ENCODE assay signal across 15 cellular contexts in genomic region chr6:12955996-12956395, GRCh38.
DNase-seq lines count a peak whose midpoint lies in the region; ATAC-seq and TF ChIP-seq lines count a peak whose summit lies in the region.
"Had no signal": no experiment of that assay in that cellular context is flagged by ENCODE, and none has a peak within 500 bp of the region (broad histone marks: within the 10 kb centered on the region; RNA-seq: fewer than 3 reads in every experiment).

No MANE protein-coding gene starts in this region.

- TF ChIP-seq CTCF in HFFc6 (IDR thresholded peaks at IDR 0.05) (no peak), OCI-LY7 (conservative IDR thresholded peaks at IDR 0.05; ENCODE audit: low read length) (no peak)

- H3K27ac Mint-ChIP-seq in T-helper 1 cell treated with Interleukin-12 subunit alpha and Interleukin-12 subunit beta and Interleukin-4 antibody, amounts not matched to agents 30 μg/mL and 1 μg/mL, for 36 hours: no peak overlapping the region
- no peak overlapping the region for H3K27ac Mint-ChIP-seq in HFFc6
- no peak overlapping the region for H3K27ac Mint-ChIP-seq in central memory CD8-positive, alpha-beta T cell (ENCODE audit: low read depth)
- H3K27ac Mint-ChIP-seq in natural killer cell treated with Interleukin-12 subunit alpha and Interleukin-12 subunit beta and Interleukin-15 and Interleukin-18, amount 100 ng/mL, for 72 hours: no peak overlapping the region

- H3K36me3 ChIP-seq in OCI-LY7 (ENCODE audit: insufficient read depth, low read length): no peaks in the 10 kb centered on the region
- H3K36me3 ChIP-seq: adrenal gland had no signal

- BruUV-seq in OCI-LY7 (replicated peaks; lab: Mats Ljungman, UMichigan): no TSS peak

- peaks cover 48% of the 10 kb centered on the region for H3K27me3 Mint-ChIP-seq in T-helper 1 cell treated with Interleukin-12 subunit alpha and Interleukin-12 subunit beta and Interleukin-4 antibody, amounts not matched to agents 30 μg/mL and 1 μg/mL, for 36 hours (ENCODE audit: low read depth)
- peaks cover 6% of the 10 kb centered on the region for H3K27me3 Mint-ChIP-seq in HFFc6 (ENCODE audit: insufficient read depth)
- H3K27me3 Mint-ChIP-seq in central memory CD8-positive, alpha-beta T cell: peaks cover 63% of the 10 kb centered on the region
- H3K27me3 Mint-ChIP-seq in natural killer cell treated with Interleukin-12 subunit alpha and Interleukin-12 subunit beta and Interleukin-15 and Interleukin-18, amount 100 ng/mL, for 72 hours: peaks cover 37 to 56% of the 10 kb centered on the region in 2 donors

- intact Hi-C loops in OCI-LY7 (cut with micrococcal nuclease; ENCODE audit: unreplicated experiment): no loop called here

- POLR2A ChIA-PET in OCI-LY7 (lab: Charles Lee): interaction anchor here (0.6 kb wide), 1 partner anchor 183 kb away, joined by 3 read pairs; no protein-coding TSS in a partner anchor

- no peak for ATAC-seq in central memory CD8-positive, alpha-beta T cell (replicated peaks; ENCODE audit: extremely low read depth, poor library complexity, severe bottlenecking)
- no peak for ATAC-seq in natural killer cell treated with Interleukin-12 subunit alpha and Interleukin-12 subunit beta and Interleukin-15 and Interleukin-18, amount 100 ng/mL, for 72 hours

- no peaks in the 10 kb centered on the region for H3K4me1 ChIP-seq in OCI-LY7 (ENCODE audit: insufficient read depth, low read length, poor library complexity, severe bottlenecking)

- H4K20me1 ChIP-seq in OCI-LY7 (ENCODE audit: insufficient read depth, low read length): no peaks in the 10 kb centered on the region

- CTCF ChIA-PET in OCI-LY7 (lab: Charles Lee; ENCODE audit: unreplicated experiment): no interaction called here

- DNase-seq in T-helper 1 cell (no peak), HFFc6 (no peak), OCI-LY7 (ENCODE audit: low spot score) (no peak), NCI-H128 (lab: John Stamatoyannopoulos, UW; ENCODE audit: unreplicated experiment) (no peak), NCI-H1105 (lab: John Stamatoyannopoulos, UW) (no peak)
- DNase-seq in central memory CD8-positive, alpha-beta T cell (ENCODE audit: low spot score in 2 of 2): no peak
- DNase-seq in natural killer cell treated with Interleukin-12 subunit alpha and Interleukin-12 subunit beta and Interleukin-15 and Interleukin-18, amount 100 ng/mL, for 72 hours (ENCODE audit: low spot score): no peak
- DNase-seq: adrenal gland; foreskin melanocyte; KG1; NCI-H345; stimulated activated naive CD4-positive, alpha-beta T cell had no signal

- no peak overlapping the region for H3K4me2 ChIP-seq in OCI-LY7 (ENCODE audit: low read length)

- no peaks in the 10 kb centered on the region for H3K9me2 ChIP-seq in OCI-LY7 (ENCODE audit: insufficient read depth, low read length)

- H3K9me3 ChIP-seq in OCI-LY7 (ENCODE audit: low read length): no peaks in the 10 kb centered on the region
- H3K9me3 ChIP-seq: adrenal gland had no signal

- no peak overlapping the region for H2AFZ ChIP-seq in OCI-LY7 (ENCODE audit: low read length)

- no peaks in the 10 kb centered on the region for H3K9me3 Mint-ChIP-seq in T-helper 1 cell treated with Interleukin-12 subunit alpha and Interleukin-12 subunit beta and Interleukin-4 antibody, amounts not matched to agents 30 μg/mL and 1 μg/mL, for 36 hours
- H3K9me3 Mint-ChIP-seq in HFFc6: no peaks in the 10 kb centered on the region
- H3K9me3 Mint-ChIP-seq in central memory CD8-positive, alpha-beta T cell: no peaks in the 10 kb centered on the region
- no peaks in the 10 kb centered on the region for H3K9me3 Mint-ChIP-seq in natural killer cell treated with Interleukin-12 subunit alpha and Interleukin-12 subunit beta and Interleukin-15 and Interleukin-18, amount 100 ng/mL, for 72 hours

- no peak overlapping the region for H3K4me3 ChIP-seq in OCI-LY7 (ENCODE audit: low read depth, low read length, poor library complexity, severe bottlenecking)

- no peak overlapping the region for H3K27ac ChIP-seq in OCI-LY7 (ENCODE audit: low read depth, low read length, poor library complexity, severe bottlenecking)
- H3K27ac ChIP-seq: 22Rv1, adrenal gland, C4-2B had no signal

- H3K36me3 Mint-ChIP-seq in T-helper 1 cell treated with Interleukin-12 subunit alpha and Interleukin-12 subunit beta and Interleukin-4 antibody, amounts not matched to agents 30 μg/mL and 1 μg/mL, for 36 hours (ENCODE audit: low read depth): no peaks in the 10 kb centered on the region
- H3K36me3 Mint-ChIP-seq in HFFc6 (ENCODE audit: low read depth): no peaks in the 10 kb centered on the region
- peaks cover 3% of the 10 kb centered on the region for H3K36me3 Mint-ChIP-seq in central memory CD8-positive, alpha-beta T cell (ENCODE audit: insufficient read depth)
- peaks cover 5% of the 10 kb centered on the region for H3K36me3 Mint-ChIP-seq in natural killer cell treated with Interleukin-12 subunit alpha and Interleukin-12 subunit beta and Interleukin-15 and Interleukin-18, amount 100 ng/mL, for 72 hours

- H3K4me3 Mint-ChIP-seq in T-helper 1 cell treated with Interleukin-12 subunit alpha and Interleukin-12 subunit beta and Interleukin-4 antibody, amounts not matched to agents 30 μg/mL and 1 μg/mL, for 36 hours: peak overlapping the region; percentile 36
- H3K4me3 Mint-ChIP-seq in HFFc6: peak overlapping the region; percentile 87; the same call in 1 of the 2 replicates
- H3K4me3 Mint-ChIP-seq in central memory CD8-positive, alpha-beta T cell: peak overlapping the region; percentile 85
- peak overlapping the region; percentile 75 for H3K4me3 Mint-ChIP-seq in natural killer cell treated with Interleukin-12 subunit alpha and Interleukin-12 subunit beta and Interleukin-15 and Interleukin-18, amount 100 ng/mL, for 72 hours

- no peaks in the 10 kb centered on the region for H3K79me2 ChIP-seq in OCI-LY7 (ENCODE audit: insufficient read depth, low read depth, low read length)

- peaks cover 22% of the 10 kb centered on the region for H3K4me1 Mint-ChIP-seq in T-helper 1 cell treated with Interleukin-12 subunit alpha and Interleukin-12 subunit beta and Interleukin-4 antibody, amounts not matched to agents 30 μg/mL and 1 μg/mL, for 36 hours (ENCODE audit: low read depth)
- peaks cover 29% of the 10 kb centered on the region for H3K4me1 Mint-ChIP-seq in HFFc6 (ENCODE audit: low read depth)
- peaks cover 25% of the 10 kb centered on the region for H3K4me1 Mint-ChIP-seq in central memory CD8-positive, alpha-beta T cell
- peaks cover 16 to 28% of the 10 kb centered on the region in 2 donors for H3K4me1 Mint-ChIP-seq in natural killer cell treated with Interleukin-12 subunit alpha and Interleukin-12 subunit beta and Interleukin-15 and Interleukin-18, amount 100 ng/mL, for 72 hours (ENCODE audit: low read depth in 2 of 2)

Comparison
In these comparisons a context has a peak if more than half of its experiments do, and no peak if none do; other contexts are left out.
1. H3K4me3 Mint-ChIP-seq: peak in every context shown above with its lines; median percentile 87 in HFFc6; 85 in central memory CD8-positive, alpha-beta T cell; 75 in natural killer cell treated with Interleukin-12 subunit alpha and Interleukin-12 subunit beta and Interleukin-15 and Interleukin-18, amount 100 ng/mL, for 72 hours; 36 in T-helper 1 cell treated with Interleukin-12 subunit alpha and Interleukin-12 subunit beta and Interleukin-4 antibody, amounts not matched to agents 30 μg/mL and 1 μg/mL, for 36 hours.